ENCODE assay signal across 8 cellular contexts in the genomic region with DNA sequence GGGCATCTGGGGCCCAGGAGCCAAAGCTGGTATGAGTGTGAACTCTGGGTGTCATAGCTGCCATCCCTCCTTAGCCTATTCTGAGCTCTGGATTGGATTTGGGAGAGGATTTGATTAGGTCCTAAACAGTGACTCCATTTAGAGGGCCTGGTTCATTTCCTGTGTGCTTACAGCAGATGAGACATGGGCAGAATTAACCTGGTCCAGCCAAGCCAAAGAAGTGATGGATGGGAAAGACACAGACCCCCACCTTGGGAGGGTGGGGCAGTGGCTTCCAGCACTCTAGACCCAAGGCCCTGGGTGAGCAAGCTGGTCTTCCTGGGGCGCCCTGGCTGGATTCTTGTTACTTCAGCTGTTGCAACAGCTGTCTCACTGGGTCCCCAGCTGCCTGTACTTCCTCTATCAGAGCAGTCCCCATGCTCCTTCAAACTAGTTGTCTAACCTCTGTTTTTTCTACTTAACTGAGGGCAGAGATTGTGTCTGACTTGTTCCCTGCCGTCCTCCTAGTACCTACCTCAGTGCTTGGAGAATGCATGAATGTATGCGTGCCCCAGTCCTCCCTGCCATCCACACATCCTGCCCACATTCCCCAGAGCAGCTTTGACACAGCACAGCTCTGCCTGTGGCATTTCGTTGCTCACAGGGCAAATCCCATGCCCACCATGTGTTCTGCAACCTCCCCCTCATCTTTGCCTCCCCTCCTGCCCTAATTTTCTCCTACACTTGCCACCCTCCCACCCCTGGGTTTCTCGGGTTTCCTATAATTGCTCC.
DNase-seq lines count a peak whose midpoint lies in the region; ATAC-seq, FAIRE-seq and TF ChIP-seq lines count a peak whose summit lies in the region.

No MANE protein-coding gene starts in this region.

- H3K4me1 ChIP-seq in A549: peaks cover 40% of the 10 kb centered on the region
- peaks cover 56 to 60% of the 10 kb centered on the region in 2 experiments for H3K4me1 ChIP-seq in neutrophil (ENCODE audit: control insufficient read depth in 1 of 2, insufficient read depth in 1 of 2, low read depth in 1 of 2, low read length in 1 of 2)

- no peak for DNase-seq in A549 (ENCODE audit: low read depth in 1 of 2, low spot score in 1 of 2)
- DNase-seq in GM19238 (ENCODE audit: insufficient read length, low spot score): peak; percentile 62
- DNase-seq in SKM-1 (lab: John Stamatoyannopoulos, UW; ENCODE audit: unreplicated experiment): peak; percentile 64
- peak; percentile 9 for DNase-seq in effector CD4-positive, alpha-beta T cell
- no peak for DNase-seq in DMS114 treated with DMSO at 0.1 percent for 48 hours (lab: John Stamatoyannopoulos, UW; ENCODE audit: unreplicated experiment)
- DNase-seq in D721Med (ENCODE audit: insufficient read length, low spot score): no peak

- no peak for TF ChIP-seq RAD21 in A549 (conservative IDR thresholded peaks at IDR 0.05 in 1 of 2, IDR thresholded peaks at IDR 0.05 in 1 of 2)

- TF ChIP-seq EP300 in A549 (IDR thresholded peaks at IDR 0.05): no peak

- TF ChIP-seq POLR2A in A549 (IDR thresholded peaks at IDR 0.05; ENCODE audit: low read length): no peak

- FAIRE-seq in A549 (lab: Jason Lieb, UNC) (no peak), D721Med (lab: Jason Lieb, UNC) (no peak)

- POLR2A ChIA-PET in A549 (lab: Yijun Ruan, JAX): interaction anchor here (1.0 to 1.2 kb wide), 2 partner anchors 15 to 133 kb away, joined by 3 to 7 read pairs; no protein-coding TSS in a partner anchor

- peak overlapping the region; percentile 36 to 82; a peak in 5 of 6 replicates for H3K27ac ChIP-seq in A549
- H3K27ac ChIP-seq in neutrophil: peak overlapping the region; percentile 94

- peak overlapping the region; percentile 35 for H3K4me2 ChIP-seq in A549

- H3K27me3 ChIP-seq in neutrophil: no peaks in the 10 kb centered on the region

- no peak overlapping the region for H3K4me3 ChIP-seq in A549
- peak overlapping the region; percentile 52 to 59 for H3K4me3 ChIP-seq in neutrophil (ENCODE audit: low read depth in 1 of 2, low read length in 1 of 2)

- peaks cover 28% of the 10 kb centered on the region for H3K36me3 ChIP-seq in neutrophil

- TF ChIP-seq CTCF in A549 (IDR thresholded peaks at IDR 0.05) (no peak), neutrophil (IDR thresholded peaks at IDR 0.05) (no peak), D721Med (IDR thresholded peaks at IDR 0.05; ENCODE audit: insufficient read depth, missing control alignments) (no peak)

- CTCF ChIA-PET in A549 (lab: Yijun Ruan, JAX): interaction anchor here (1.1 to 31.8 kb wide), 7 partner anchors 11 to 171 kb away, joined by 3 to 1349 read pairs (median 3); no protein-coding TSS in a partner anchor

- H3K9me3 ChIP-seq in A549 (no peaks in the 10 kb centered on the region), neutrophil (no peaks in the 10 kb centered on the region)

- WGBS in A549 (ENCODE audit: missing lambda C conversion rate): 90% methylated on average over 5 of the region's 5 CpGs

- ATAC-seq in A549 (peak; percentile 28; a peak in 3 of 6 replicates), HG03457 (IDR thresholded peaks at IDR 0.05; ENCODE audit: unreplicated experiment) (peak; percentile 15)

TF ChIP-seq in A549, 52 proteins besides CTCF, POLR2A, EP300 and RAD21:
- TF ChIP-seq FOSL2 (IDR thresholded peaks at IDR 0.05) (0 out of 2 replicates have a peak, but pooled peaks have one; percentile 2), FOSL2 (CRISPR knock-in tag; IDR thresholded peaks at IDR 0.05) (no peak), GATA3 (IDR thresholded peaks at IDR 0.05; ENCODE audit: borderline replicate concordance) (no peak), CHD2 (IDR thresholded peaks at IDR 0.05; ENCODE audit: low read length, partially characterized antibody) (no peak)
- TF ChIP-seq, protein P1, sequence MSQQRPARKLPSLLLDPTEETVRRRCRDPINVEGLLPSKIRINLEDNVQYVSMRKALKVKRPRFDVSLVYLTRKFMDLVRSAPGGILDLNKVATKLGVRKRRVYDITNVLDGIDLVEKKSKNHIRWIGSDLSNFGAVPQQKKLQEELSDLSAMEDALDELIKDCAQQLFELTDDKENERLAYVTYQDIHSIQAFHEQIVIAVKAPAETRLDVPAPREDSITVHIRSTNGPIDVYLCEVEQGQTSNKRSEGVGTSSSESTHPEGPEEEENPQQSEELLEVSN (IDR thresholded peaks at IDR 0.05; ENCODE audit: borderline replicate concordance, low read depth): no peak

Comparison
In these comparisons a context has a peak if more than half of its experiments do, and no peak if none do; other contexts are left out.
1. DNase-seq: peak in GM19238 (single experiment), SKM-1 (single experiment) and effector CD4-positive, alpha-beta T cell (single experiment); none in A549 (0 of 2), DMS114 treated with DMSO at 0.1 percent for 48 hours (single experiment) and D721Med (single experiment).